In the genomic region with DNA sequence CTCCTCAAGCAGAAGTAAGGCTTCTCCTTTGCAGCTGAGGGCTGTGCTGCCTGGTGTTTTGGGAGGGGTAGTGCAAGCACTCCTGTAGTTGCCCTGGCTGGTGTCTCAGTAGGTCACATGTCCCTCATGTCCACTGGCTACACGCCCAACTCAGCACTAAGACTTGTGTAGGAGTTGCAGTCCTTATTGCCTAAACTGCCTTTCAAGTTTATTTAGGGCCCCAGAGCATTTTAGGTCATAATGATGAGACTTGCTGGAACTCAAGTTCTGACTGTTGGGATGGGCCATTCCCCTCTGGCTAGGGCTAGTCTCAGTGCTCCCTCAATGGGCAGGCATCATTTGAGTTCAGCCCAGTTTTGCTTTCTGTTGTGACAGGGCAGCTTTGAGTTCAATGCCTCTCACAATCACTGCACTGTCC, we compare ENCODE assay signal across 20 cellular contexts. TPM values are rescaled to one million over a fixed set of nuclear protein-coding genes. Genes with fewer than 3 reads are reported as not detected.
A peak's percentile ranks its signal among the peaks of the same experiment; 100 is the strongest.
DNase-seq lines count a peak whose midpoint lies in the region; ATAC-seq and TF ChIP-seq lines count a peak whose summit lies in the region.
"Had no signal": no experiment of that assay in that cellular context is flagged by ENCODE, and none has a peak within 500 bp of the region (broad histone marks: within the 10 kb centered on the region; RNA-seq: fewer than 3 reads in every experiment).

No MANE protein-coding gene starts in this region.

- no peak for ATAC-seq in stimulated activated naive CD8-positive, alpha-beta T cell treated with anti-CD3 and anti-CD28 coated beads, Interleukin-15, amount 100 ng/mL, for 72 hours
- ATAC-seq in stimulated activated memory B cell treated with anti-CD40 and anti-IgM and Interleukin-4, amounts not matched to agents 10 μg/mL and 1 μg/mL and 100 μg/mL, for 72 hours: no peak

- 55 to 65% methylated on average over 1 of the region's 1 CpG for WGBS in testis, 2 donors

- H3K9me3 ChIP-seq in right atrium auricular region (no peaks in the 10 kb centered on the region), testis (no peaks in the 10 kb centered on the region)
- H3K9me3 ChIP-seq: prostate gland had no signal

- H3K36me3 ChIP-seq in right atrium auricular region (no peaks in the 10 kb centered on the region), testis (ENCODE audit: low read depth, missing control alignments) (no peaks in the 10 kb centered on the region)
- H3K36me3 ChIP-seq: prostate gland had no signal

- peaks cover 7% of the 10 kb centered on the region for H3K36me3 Mint-ChIP-seq in stimulated activated memory B cell treated with anti-CD40 and anti-IgM and Interleukin-4, amounts not matched to agents 10 μg/mL and 1 μg/mL and 100 μg/mL, for 72 hours

- intact Hi-C loops in testis (cut with DNase I; ENCODE audit: low total_unique reads): no loop called here

- H3K27ac Mint-ChIP-seq in stimulated activated naive CD8-positive, alpha-beta T cell treated with anti-CD3 and anti-CD28 coated beads, Interleukin-15, amount 100 ng/mL, for 72 hours: no peak overlapping the region
- H3K27ac Mint-ChIP-seq in stimulated activated memory B cell treated with anti-CD40 and anti-IgM and Interleukin-4, amounts not matched to agents 10 μg/mL and 1 μg/mL and 100 μg/mL, for 72 hours: no peak overlapping the region
- H3K27ac Mint-ChIP-seq: CD8-positive, alpha-beta memory T cell; nephron had no signal

- no peak overlapping the region for H3K27ac ChIP-seq in right atrium auricular region
- H3K27ac ChIP-seq in testis: no peak overlapping the region
- no peak overlapping the region for H3K27ac ChIP-seq in RWPE1
- H3K27ac ChIP-seq: prostate gland had no signal

- peaks cover 0 to 16% of the 10 kb centered on the region in 2 donors for H3K9me3 Mint-ChIP-seq in stimulated activated naive CD8-positive, alpha-beta T cell treated with anti-CD3 and anti-CD28 coated beads, Interleukin-15, amount 100 ng/mL, for 72 hours
- H3K9me3 Mint-ChIP-seq in stimulated activated memory B cell treated with anti-CD40 and anti-IgM and Interleukin-4, amounts not matched to agents 10 μg/mL and 1 μg/mL and 100 μg/mL, for 72 hours: peaks cover 6% of the 10 kb centered on the region

- no peak overlapping the region for H3K4me3 ChIP-seq in epithelial cell of esophagus (ENCODE audit: low read length)
- H3K4me3 ChIP-seq in right atrium auricular region: no peak overlapping the region
- no peak overlapping the region for H3K4me3 ChIP-seq in testis
- H3K4me3 ChIP-seq: prostate gland had no signal

- POLR2A ChIA-PET in RWPE1 (lab: Yijun Ruan, JAX; ENCODE audit: low non-redundant PET): no interaction called here

- H3K4me3 Mint-ChIP-seq in stimulated activated naive CD8-positive, alpha-beta T cell treated with anti-CD3 and anti-CD28 coated beads, Interleukin-15, amount 100 ng/mL, for 72 hours: no peak overlapping the region
- H3K4me3 Mint-ChIP-seq in stimulated activated memory B cell treated with anti-CD40 and anti-IgM and Interleukin-4, amounts not matched to agents 10 μg/mL and 1 μg/mL and 100 μg/mL, for 72 hours: no peak overlapping the region
- H3K4me3 Mint-ChIP-seq: CD8-positive, alpha-beta memory T cell; nephron had no signal

- no peaks in the 10 kb centered on the region for H3K27me3 Mint-ChIP-seq in stimulated activated naive CD8-positive, alpha-beta T cell treated with anti-CD3 and anti-CD28 coated beads, Interleukin-15, amount 100 ng/mL, for 72 hours
- H3K27me3 Mint-ChIP-seq in stimulated activated memory B cell treated with anti-CD40 and anti-IgM and Interleukin-4, amounts not matched to agents 10 μg/mL and 1 μg/mL and 100 μg/mL, for 72 hours: no peaks in the 10 kb centered on the region

- H3K4me1 ChIP-seq in right atrium auricular region: peaks cover 0 to 5% of the 10 kb centered on the region in 2 donors
- no peaks in the 10 kb centered on the region for H3K4me1 ChIP-seq in testis
- H3K4me1 ChIP-seq: prostate gland had no signal

- H3K27me3 ChIP-seq in right atrium auricular region (no peaks in the 10 kb centered on the region), testis (no peaks in the 10 kb centered on the region)

- H3K4me1 Mint-ChIP-seq in stimulated activated naive CD8-positive, alpha-beta T cell treated with anti-CD3 and anti-CD28 coated beads, Interleukin-15, amount 100 ng/mL, for 72 hours: peaks cover 10% of the 10 kb centered on the region
- H3K4me1 Mint-ChIP-seq in stimulated activated memory B cell treated with anti-CD40 and anti-IgM and Interleukin-4, amounts not matched to agents 10 μg/mL and 1 μg/mL and 100 μg/mL, for 72 hours: peaks cover 11% of the 10 kb centered on the region
- H3K4me1 Mint-ChIP-seq: nephron had no signal

- TF ChIP-seq POLR2A in testis (IDR thresholded peaks at IDR 0.05): no peak

- DNase-seq in HUDEP-2 (lab: John Stamatoyannopoulos, UW; ENCODE audit: unreplicated experiment in 76 of 76) (peak in 41 of 76 experiments; percentile 0 to 55 (median 11)), epithelial cell of esophagus (ENCODE audit: low read depth) (peak; percentile 4), right atrium auricular region (ENCODE audit: low spot score) (peak; percentile 63), testis (peak; percentile 56), RWPE1 (ENCODE audit: low spot score) (no peak), DMS 273 treated with DMSO at 0.1 percent for 48 hours (lab: John Stamatoyannopoulos, UW) (no peak)
- DNase-seq in stimulated activated naive CD8-positive, alpha-beta T cell treated with anti-CD3 and anti-CD28 coated beads, Interleukin-15, amount 100 ng/mL, for 72 hours: no peak
- DNase-seq: activated CD4-positive, alpha-beta T cell treated with anti-CD3 and anti-CD28 coated beads, Interleukin-2, amount 50 U/mL, for 4 hours; activated naive CD4-positive, alpha-beta T cell; CD8-positive, alpha-beta memory T cell; central memory CD4-positive, alpha-beta T cell; DMS79 treated with DMSO at 0.1 percent for 48 hours; islet precursor cell; KG1; NCI-H2107; NCI-H510A treated with DMSO at 0.1 percent for 48 hours; SIG-M5 had no signal

- TF ChIP-seq CTCF in epithelial cell of esophagus (IDR thresholded peaks at IDR 0.05; ENCODE audit: insufficient read depth, low read depth, low read length, missing control alignments) (no peak), right atrium auricular region (IDR thresholded peaks at IDR 0.05) (no peak), testis (IDR thresholded peaks at IDR 0.05) (no peak), RWPE1 (conservative IDR thresholded peaks at IDR 0.05; ENCODE audit: low read depth) (no peak)

- CTCF ChIA-PET in RWPE1 (lab: Yijun Ruan, JAX): interaction anchor here (0.5 kb wide), 1 partner anchor 244 kb away, joined by 3 read pairs; no protein-coding TSS in a partner anchor

RNA-seq across cellular contexts. Expression of a gene that starts 44.1 kb away (rescaled TPM):
- total RNA-seq in right atrium auricular region: 100 to 1,000 TPM in 1 of 2 donors, 10 to 100 TPM in 1; 45.2 to 168 TPM
- 100 to 1,000 TPM in 1 of 2 donors, 10 to 100 TPM in 1; 76.5 to 104 TPM for total RNA-seq in testis
- 40.6 TPM for polyA plus RNA-seq in testis (ENCODE audit: insufficient read depth, low read depth, low replicate concordance)

Comparison
In these comparisons a context has a peak if more than half of its experiments do, and no peak if none do; other contexts are left out.
1. DNase-seq: peak in HUDEP-2 (41 of 76), epithelial cell of esophagus (single experiment), right atrium auricular region (single experiment) and testis (single experiment); none in stimulated activated naive CD8-positive, alpha-beta T cell treated with anti-CD3 and anti-CD28 coated beads, Interleukin-15, amount 100 ng/mL, for 72 hours (0 of 2), RWPE1 (single experiment) and DMS 273 treated with DMSO at 0.1 percent for 48 hours (single experiment).